ENCODE assay signal across 1 cellular context in the genomic region with DNA sequence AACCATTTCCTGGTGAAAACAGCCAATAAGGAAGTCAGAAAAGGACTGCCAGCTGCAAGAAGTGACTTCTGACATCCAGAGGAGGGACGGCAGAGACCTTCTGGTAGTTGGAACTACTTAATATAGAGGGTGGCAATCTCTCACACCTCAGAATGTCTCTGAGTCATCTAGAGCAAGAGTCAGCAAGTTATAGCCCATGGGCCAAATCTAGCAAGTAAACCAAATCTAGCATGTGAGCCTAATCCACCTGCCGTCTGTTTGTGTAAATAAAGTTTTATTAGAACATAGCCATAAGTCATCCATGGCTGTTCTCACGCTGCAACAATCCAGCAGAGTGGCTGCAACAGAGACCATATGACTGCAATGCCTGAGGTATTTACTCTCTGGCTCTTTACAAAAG.
TF ChIP-seq lines count a peak whose summit lies in the region.

No MANE protein-coding gene starts in this region.

TF ChIP-seq in IMR-90, 13 proteins besides CTCF, POLR2A, EP300 and RAD21:
- TF ChIP-seq, protein P1, sequence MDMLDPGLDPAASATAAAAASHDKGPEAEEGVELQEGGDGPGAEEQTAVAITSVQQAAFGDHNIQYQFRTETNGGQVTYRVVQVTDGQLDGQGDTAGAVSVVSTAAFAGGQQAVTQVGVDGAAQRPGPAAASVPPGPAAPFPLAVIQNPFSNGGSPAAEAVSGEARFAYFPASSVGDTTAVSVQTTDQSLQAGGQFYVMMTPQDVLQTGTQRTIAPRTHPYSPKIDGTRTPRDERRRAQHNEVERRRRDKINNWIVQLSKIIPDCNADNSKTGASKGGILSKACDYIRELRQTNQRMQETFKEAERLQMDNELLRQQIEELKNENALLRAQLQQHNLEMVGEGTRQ (IDR thresholded peaks at IDR 0.05; ENCODE audit: low read depth, low read length) = no peak
- TF ChIP-seq CHD1 (IDR thresholded peaks at IDR 0.05; ENCODE audit: low read depth, low read length) (no peak), CEBPB (IDR thresholded peaks at IDR 0.05; ENCODE audit: low read depth, low read length) (no peak), RFX5 (IDR thresholded peaks at IDR 0.05; ENCODE audit: low read depth, low read length) (no peak), RCOR1 (IDR thresholded peaks at IDR 0.05; ENCODE audit: insufficient replicate concordance, low read length) (no peak), FOS (IDR thresholded peaks at IDR 0.05; ENCODE audit: low read depth, low read length) (no peak), MXI1 (IDR thresholded peaks at IDR 0.05; ENCODE audit: borderline replicate concordance, low read depth, low read length) (no peak), BHLHE40 (IDR thresholded peaks at IDR 0.05; ENCODE audit: low read depth, low read length) (no peak), SMC3 (IDR thresholded peaks at IDR 0.05; ENCODE audit: low read depth, low read length) (no peak), NFE2L2 (IDR thresholded peaks at IDR 0.05; ENCODE audit: low read depth, low read length) (no peak), MAZ (IDR thresholded peaks at IDR 0.05; ENCODE audit: borderline replicate concordance, low read depth, low read length) (no peak), MAFK (IDR thresholded peaks at IDR 0.05; ENCODE audit: low read depth, low read length) (no peak)
- TF ChIP-seq, protein P2, sequence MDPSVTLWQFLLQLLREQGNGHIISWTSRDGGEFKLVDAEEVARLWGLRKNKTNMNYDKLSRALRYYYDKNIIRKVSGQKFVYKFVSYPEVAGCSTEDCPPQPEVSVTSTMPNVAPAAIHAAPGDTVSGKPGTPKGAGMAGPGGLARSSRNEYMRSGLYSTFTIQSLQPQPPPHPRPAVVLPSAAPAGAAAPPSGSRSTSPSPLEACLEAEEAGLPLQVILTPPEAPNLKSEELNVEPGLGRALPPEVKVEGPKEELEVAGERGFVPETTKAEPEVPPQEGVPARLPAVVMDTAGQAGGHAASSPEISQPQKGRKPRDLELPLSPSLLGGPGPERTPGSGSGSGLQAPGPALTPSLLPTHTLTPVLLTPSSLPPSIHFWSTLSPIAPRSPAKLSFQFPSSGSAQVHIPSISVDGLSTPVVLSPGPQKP (IDR thresholded peaks at IDR 0.05; ENCODE audit: borderline replicate concordance, low read depth, low read length) = no peak
